10 cellular contexts compared by ENCODE assay signal in genomic region chr21:45270306-45270821, GRCh38. TPM values are rescaled to one million over a fixed set of nuclear protein-coding genes. Genes with fewer than 3 reads are reported as not detected.
A peak's percentile ranks its signal among the peaks of the same experiment; 100 is the strongest.
DNase-seq lines count a peak whose midpoint lies in the region; ATAC-seq, FAIRE-seq and TF ChIP-seq lines count a peak whose summit lies in the region.
"Had no signal": no experiment of that assay in that cellular context is flagged by ENCODE, and none has a peak within 500 bp of the region (broad histone marks: within the 10 kb centered on the region; RNA-seq: fewer than 3 reads in every experiment).

No MANE protein-coding gene starts in this region.

- H3K36me3 ChIP-seq in WERI-Rb-1 (peaks cover 62% of the 10 kb centered on the region), kidney (ENCODE audit: control insufficient read depth in 1 of 2, insufficient read depth in 2 of 2, low read length in 2 of 2) (peaks cover 25 to 45% of the 10 kb centered on the region in 2 donors)

- H3K27ac ChIP-seq in WERI-Rb-1 (peak overlapping the region; percentile 89), kidney (ENCODE audit: low read depth in 2 of 2, low read length in 2 of 2) (no peak overlapping the region)
- H3K27ac ChIP-seq: SK-N-MC had no signal

- intact Hi-C loops in kidney (cut with DNase I) = no loop called here

- H3K4me3 ChIP-seq in AG09309 (ENCODE audit: control insufficient read depth, low read depth, low read length) (no peak overlapping the region), WERI-Rb-1 (ENCODE audit: low read depth, low read length) (peak overlapping the region; percentile 75), kidney (ENCODE audit: low read length in 2 of 2) (no peak overlapping the region)
- H3K4me3 ChIP-seq: SK-N-MC had no signal

- DNase-seq in AG09309 (ENCODE audit: low read depth) = no peak
- DNase-seq in Daoy (ENCODE audit: low read depth) = peak; percentile 11
- DNase-seq in WERI-Rb-1 = peak; percentile 94
- DNase-seq in kidney = peak; percentile 37
- no peak for DNase-seq in DMS 273 (lab: John Stamatoyannopoulos, UW; ENCODE audit: unreplicated experiment)
- DNase-seq in T-helper 9 cell = no peak
- DNase-seq: NCI-H2171 had no signal

- TF ChIP-seq CTCF in AG09309 (IDR thresholded peaks at IDR 0.05; ENCODE audit: control insufficient read depth, insufficient read depth, low read depth, low read length, missing control alignments) (peak; percentile 36), WERI-Rb-1 (IDR thresholded peaks at IDR 0.05; ENCODE audit: low read depth, low read length) (peak; percentile 98), kidney (IDR thresholded peaks at IDR 0.05; ENCODE audit: borderline replicate concordance, extremely low read depth, insufficient read depth) (peak; percentile 25)

- ATAC-seq in HG03521 (IDR thresholded peaks at IDR 0.05; ENCODE audit: unreplicated experiment) (no peak), HG03342 (IDR thresholded peaks at IDR 0.05; ENCODE audit: unreplicated experiment) (no peak)

- no peak for FAIRE-seq in kidney (lab: Jason Lieb, UNC)

- no peaks in the 10 kb centered on the region for H3K4me1 ChIP-seq in kidney (ENCODE audit: control insufficient read depth in 1 of 2, insufficient read depth in 1 of 2, low read depth in 1 of 2, low read length in 2 of 2)

- H3K27me3 ChIP-seq in WERI-Rb-1 (ENCODE audit: insufficient read depth, low read depth, severe bottlenecking) = no peaks in the 10 kb centered on the region

- H3K9me3 ChIP-seq in WERI-Rb-1 (ENCODE audit: severe bottlenecking) (no peaks in the 10 kb centered on the region), kidney (ENCODE audit: control insufficient read depth in 1 of 2, low read length in 2 of 2) (no peaks in the 10 kb centered on the region)

- H3K9ac ChIP-seq in kidney (ENCODE audit: low read length in 2 of 2) = no peak overlapping the region

RNA-seq across cellular contexts. Expression of gene POFUT2, which starts 17.3 kb away (rescaled TPM):
- total RNA-seq in Daoy (2014; rRNA removed; shearing (Covaris generic)) = 22.6 and 27.3 TPM in 2 replicates
- 30.2 TPM for total RNA-seq in kidney
- polyA plus RNA-seq in kidney (ENCODE audit: insufficient read depth, low read depth, low replicate concordance) = 18.3 TPM

Comparison
In these comparisons a context has a peak if more than half of its experiments do, and no peak if none do; other contexts are left out.
1. DNase-seq: peak in Daoy (single experiment), WERI-Rb-1 (single experiment) and kidney (single experiment); none in AG09309 (single experiment), DMS 273 (single experiment) and T-helper 9 cell (single experiment).
2. CTCF ChIP-seq: peak in every context shown above with its lines; median percentile 98 in WERI-Rb-1; 36 in AG09309; 25 in kidney.